Comparison of ENCODE assay signal across 7 cellular contexts in the genomic region with DNA sequence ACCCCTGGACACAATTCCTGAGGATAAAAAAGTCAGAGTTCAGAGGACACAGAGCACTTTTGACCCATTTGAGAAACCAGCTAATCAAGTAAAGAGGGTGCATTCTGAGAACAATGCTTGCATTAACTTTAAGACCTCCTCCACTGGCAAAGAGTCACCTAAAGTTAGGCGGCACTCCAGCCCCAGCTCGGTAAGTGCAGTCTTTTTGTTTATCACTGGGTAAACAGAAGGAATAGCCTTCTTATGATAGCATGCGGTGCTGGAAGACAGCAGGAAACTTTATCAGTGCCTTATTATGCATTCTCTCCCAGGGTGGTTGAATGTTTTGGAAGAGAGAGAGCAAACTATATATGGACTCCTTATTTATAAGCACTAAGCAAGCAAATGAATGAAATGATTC.
DNase-seq lines count a peak whose midpoint lies in the region; ATAC-seq and TF ChIP-seq lines count a peak whose summit lies in the region.

No MANE protein-coding gene starts in this region.

- TF ChIP-seq CTCF in RWPE2 (IDR thresholded peaks at IDR 0.05; ENCODE audit: poor library complexity, severe bottlenecking) (no peak), stomach (IDR thresholded peaks at IDR 0.05) (no peak)

- H3K4me2 ChIP-seq in GM23248 (ENCODE audit: unreplicated experiment): peak overlapping the region; percentile 63

- H3K9me3 ChIP-seq in GM23248 (ENCODE audit: low read depth) (no peaks in the 10 kb centered on the region), RWPE2 (ENCODE audit: severe bottlenecking) (peaks cover 5% of the 10 kb centered on the region), right cardiac atrium (ENCODE audit: control insufficient read depth, low read length) (no peaks in the 10 kb centered on the region), stomach (peaks cover 0 to 4% (median 0%) of the 10 kb centered on the region in 4 donors)

- H3K36me3 Mint-ChIP-seq in activated CD4-positive, alpha-beta memory T cell treated with anti-CD3 and anti-CD28 coated beads for 36 hours: no peaks in the 10 kb centered on the region

- peak overlapping the region; percentile 71 for H3K27ac ChIP-seq in GM23248
- H3K27ac ChIP-seq in RWPE2 (ENCODE audit: poor library complexity, severe bottlenecking): peak overlapping the region; percentile 3
- peak overlapping the region; percentile 88 for H3K27ac ChIP-seq in right cardiac atrium (ENCODE audit: low read length)
- H3K27ac ChIP-seq in stomach: peak overlapping the region in 4 of 5 donors; percentile 16 to 59 (median 52)

- intact Hi-C loops in right cardiac atrium (cut with DNase I) (no loop called here), stomach (cut with DNase I; ENCODE audit: low total_unique reads) (no loop called here)
- intact Hi-C loops in activated CD4-positive, alpha-beta memory T cell treated with anti-CD3 and anti-CD28 coated beads for 36 hours (cut with micrococcal nuclease): no loop called here

- CTCF ChIA-PET in activated CD4-positive, alpha-beta memory T cell treated with anti-CD3 and anti-CD28 coated beads for 36 hours (lab: Charles Lee): no interaction called here

- H3F3A ChIP-seq in GM23248 (ENCODE audit: insufficient read depth): peaks cover 39% of the 10 kb centered on the region

- peak overlapping the region; percentile 31; the same call in 1 of the 2 replicates for H3K9ac ChIP-seq in GM23248

- no peak overlapping the region for H3K4me3 Mint-ChIP-seq in activated CD4-positive, alpha-beta memory T cell treated with anti-CD3 and anti-CD28 coated beads for 36 hours

- no peaks in the 10 kb centered on the region for H3K9me2 ChIP-seq in GM23248 (ENCODE audit: insufficient read depth)

- TF ChIP-seq POLR2A in stomach (IDR thresholded peaks at IDR 0.05): no peak

- H3K4me3 ChIP-seq in GM23248: peak overlapping the region; percentile 25
- no peak overlapping the region for H3K4me3 ChIP-seq in RWPE2 (ENCODE audit: severe bottlenecking)
- no peak overlapping the region for H3K4me3 ChIP-seq in right cardiac atrium (ENCODE audit: low read length)
- H3K4me3 ChIP-seq in stomach: no peak overlapping the region

- no peaks in the 10 kb centered on the region; the same call in none of the 2 replicates for H3K36me3 ChIP-seq in GM23248 (ENCODE audit: low read depth)
- H3K36me3 ChIP-seq in RWPE2 (ENCODE audit: low read depth): peaks cover 6% of the 10 kb centered on the region
- H3K36me3 ChIP-seq in stomach: no peaks in the 10 kb centered on the region

- 45 to 47% methylated on average over 3 of the region's 3 CpGs for WGBS in GM23248 (ENCODE audit: low coverage in 1 of 2, low lambda C conversion rate in 2 of 2, missing lambda C conversion rate in 2 of 2), 2 experiments
- 11% methylated on average over 3 of the region's 3 CpGs for WGBS in right cardiac atrium
- WGBS in stomach, 5 donors: 13 to 27% (median 18%) methylated on average over 3 of the region's 3 CpGs

- no peaks in the 10 kb centered on the region for H3K27me3 ChIP-seq in GM23248 (replicated peaks; ENCODE audit: insufficient read depth)
- H3K27me3 ChIP-seq in RWPE2 (ENCODE audit: insufficient read depth, poor library complexity, severe bottlenecking): no peaks in the 10 kb centered on the region
- H3K27me3 ChIP-seq in right cardiac atrium (ENCODE audit: control insufficient read depth, insufficient read depth): no peaks in the 10 kb centered on the region
- H3K27me3 ChIP-seq in stomach: no peaks in the 10 kb centered on the region

- H2AFZ ChIP-seq in GM23248: 0 out of 2 replicates have a peak overlapping the region, but pooled peaks have one; percentile 16

- H3K79me2 ChIP-seq in GM23248 (ENCODE audit: insufficient read depth): peaks cover 84% of the 10 kb centered on the region

- H3K4me1 ChIP-seq in GM23248 (ENCODE audit: insufficient read depth): peaks cover 51% of the 10 kb centered on the region
- peaks cover 2% of the 10 kb centered on the region for H3K4me1 ChIP-seq in RWPE2 (ENCODE audit: insufficient read depth, poor library complexity, severe bottlenecking)
- peaks cover 2% of the 10 kb centered on the region for H3K4me1 ChIP-seq in right cardiac atrium (ENCODE audit: control insufficient read depth, insufficient read depth, low read length)
- peaks cover 18 to 62% (median 27%) of the 10 kb centered on the region in 4 donors for H3K4me1 ChIP-seq in stomach

- no peak for TF ChIP-seq EP300 in stomach (IDR thresholded peaks at IDR 0.05)

- H4K20me1 ChIP-seq in GM23248 (ENCODE audit: insufficient read depth): no peaks in the 10 kb centered on the region

- no peaks in the 10 kb centered on the region for H3K27me3 Mint-ChIP-seq in activated CD4-positive, alpha-beta memory T cell treated with anti-CD3 and anti-CD28 coated beads for 36 hours

- H3K9me3 Mint-ChIP-seq in activated CD4-positive, alpha-beta memory T cell treated with anti-CD3 and anti-CD28 coated beads for 36 hours: peaks cover 7% of the 10 kb centered on the region

- no peak overlapping the region for H3K27ac Mint-ChIP-seq in activated CD4-positive, alpha-beta memory T cell treated with anti-CD3 and anti-CD28 coated beads for 36 hours

- POLR2A ChIA-PET in activated CD4-positive, alpha-beta memory T cell treated with anti-CD3 and anti-CD28 coated beads for 36 hours (lab: Charles Lee): no interaction called here

- no peaks in the 10 kb centered on the region for H3K4me1 Mint-ChIP-seq in activated CD4-positive, alpha-beta memory T cell treated with anti-CD3 and anti-CD28 coated beads for 36 hours (ENCODE audit: low read depth)

- DNase-seq in GM23248 (peak; percentile 52), RWPE2 (ENCODE audit: low spot score) (no peak), right cardiac atrium (peak in 1 of 3 donors; percentile 67), stomach (peak; percentile 73), SIG-M5 (lab: John Stamatoyannopoulos, UW) (no peak)
- DNase-seq in activated CD4-positive, alpha-beta memory T cell treated with anti-CD3 and anti-CD28 coated beads for 36 hours: no peak

- peak; percentile 19; the same call in 1 of the 3 replicates for ATAC-seq in RWPE2 (ENCODE audit: low read depth)
- peak; percentile 79 to 91 for ATAC-seq in right cardiac atrium
- ATAC-seq in GM21447 (IDR thresholded peaks at IDR 0.05; ENCODE audit: unreplicated experiment): no peak

- in situ Hi-C loops in GM23248 (cut with MboI): no loop called here

Comparison
In these comparisons a context has a peak if more than half of its experiments do, and no peak if none do; other contexts are left out.
1. DNase-seq: peak in GM23248 (single experiment) and stomach (single experiment); none in RWPE2 (single experiment), SIG-M5 (single experiment) and activated CD4-positive, alpha-beta memory T cell treated with anti-CD3 and anti-CD28 coated beads for 36 hours (single experiment).
2. H3K27ac ChIP-seq: peak in every context shown above with its lines; median percentile 88 in right cardiac atrium; 71 in GM23248; 52 in stomach; 3 in RWPE2.